1 cellular context compared by ENCODE assay signal in the genomic region with DNA sequence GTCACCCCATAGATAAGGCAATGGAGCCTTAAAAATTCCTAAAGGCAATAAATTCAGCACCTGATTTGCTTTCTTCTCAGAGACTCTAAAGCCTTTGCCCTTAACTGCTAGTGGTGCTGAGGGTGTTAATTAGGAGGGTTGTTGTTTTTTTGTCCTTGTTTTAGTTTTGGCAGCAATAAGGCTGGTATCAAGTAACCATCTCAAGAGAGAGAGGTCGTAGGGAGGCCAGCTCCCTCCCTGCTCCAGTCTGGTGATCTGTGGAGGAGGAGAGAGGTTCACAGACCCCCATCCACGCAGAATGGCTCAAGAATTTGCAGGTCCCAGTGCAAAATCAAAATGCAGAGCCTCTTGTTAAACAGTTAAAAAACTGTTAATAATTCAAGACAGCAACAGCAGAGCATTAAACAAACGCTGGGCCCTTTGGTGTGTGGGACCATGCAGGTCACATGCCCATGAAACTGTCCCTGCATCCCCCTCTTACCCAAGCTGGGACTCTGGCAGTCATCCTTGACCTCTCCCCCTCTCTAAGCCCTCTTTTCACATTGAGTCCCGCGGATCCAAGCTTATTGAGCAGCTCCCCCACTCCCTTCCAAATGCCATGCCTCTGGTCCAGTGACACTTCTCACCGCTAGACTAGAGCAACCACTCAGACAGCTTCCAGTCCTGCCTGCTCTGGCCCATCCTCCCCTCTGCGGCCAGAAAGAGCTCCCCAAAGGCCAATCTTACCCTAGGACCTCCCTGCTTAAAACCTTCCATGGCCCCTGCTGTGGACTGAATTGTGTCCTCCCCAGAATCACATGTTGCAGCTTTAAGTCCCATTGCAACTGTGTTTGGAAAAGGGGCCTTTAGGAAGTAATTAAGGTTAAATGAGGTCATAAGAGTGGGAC.
TF ChIP-seq lines count a peak whose summit lies in the region.

No MANE protein-coding gene starts in this region.

TF ChIP-seq in K562, 482 proteins besides CTCF, POLR2A, EP300 and RAD21:
- TF ChIP-seq SMARCA5 (IDR thresholded peaks at IDR 0.05) (no peak), GTF2B (IDR thresholded peaks at IDR 0.05; ENCODE audit: extremely low read depth, insufficient read length) (no peak), RFX1 (IDR thresholded peaks at IDR 0.05) (no peak), KLF1 (tag; IDR thresholded peaks at IDR 0.05) (no peak), ATF7 (IDR thresholded peaks at IDR 0.05) (no peak), TBL1XR1 (IDR thresholded peaks at IDR 0.05; ENCODE audit: low read length in 2 of 2) (no peak), SMARCC2 (IDR thresholded peaks at IDR 0.05; ENCODE audit: low read depth) (no peak), CCNT2 (IDR thresholded peaks at IDR 0.05; ENCODE audit: borderline replicate concordance, extremely low read depth, insufficient read length, low read depth, low read length) (no peak), ZBTB5 (IDR thresholded peaks at IDR 0.05) (no peak), FIP1L1 (IDR thresholded peaks at IDR 0.05; ENCODE audit: low read depth, low read length, poor library complexity, severe bottlenecking) (no peak), ELF1 (tag; IDR thresholded peaks at IDR 0.05) (no peak), JUND (IDR thresholded peaks at IDR 0.05; ENCODE audit: borderline replicate concordance, low read depth, low read length) (no peak), JUND (tag; IDR thresholded peaks at IDR 0.05; ENCODE audit: borderline replicate concordance, low read depth, low read length) (no peak), NFRKB (IDR thresholded peaks at IDR 0.05; ENCODE audit: low read depth) (no peak)
- TF ChIP-seq, protein P1, sequence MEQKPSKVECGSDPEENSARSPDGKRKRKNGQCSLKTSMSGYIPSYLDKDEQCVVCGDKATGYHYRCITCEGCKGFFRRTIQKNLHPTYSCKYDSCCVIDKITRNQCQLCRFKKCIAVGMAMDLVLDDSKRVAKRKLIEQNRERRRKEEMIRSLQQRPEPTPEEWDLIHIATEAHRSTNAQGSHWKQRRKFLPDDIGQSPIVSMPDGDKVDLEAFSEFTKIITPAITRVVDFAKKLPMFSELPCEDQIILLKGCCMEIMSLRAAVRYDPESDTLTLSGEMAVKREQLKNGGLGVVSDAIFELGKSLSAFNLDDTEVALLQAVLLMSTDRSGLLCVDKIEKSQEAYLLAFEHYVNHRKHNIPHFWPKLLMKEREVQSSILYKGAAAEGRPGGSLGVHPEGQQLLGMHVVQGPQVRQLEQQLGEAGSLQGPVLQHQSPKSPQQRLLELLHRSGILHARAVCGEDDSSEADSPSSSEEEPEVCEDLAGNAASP (IDR thresholded peaks at IDR 0.05): no peak
TF ChIP-seq in K562: peak in this region for 0.
